In genomic region chr21:26060335-26061115, GRCh38 we compare ENCODE assay signal across 20 cellular contexts.
DNase-seq lines count a peak whose midpoint lies in the region; ATAC-seq and TF ChIP-seq lines count a peak whose summit lies in the region.
"Had no signal": no experiment of that assay in that cellular context is flagged by ENCODE, and none has a peak within 500 bp of the region (broad histone marks: within the 10 kb centered on the region; RNA-seq: fewer than 3 reads in every experiment).

No MANE protein-coding gene starts in this region.

- H4K8ac ChIP-seq in mesendoderm (ENCODE audit: low read depth, low read length): no peak overlapping the region

- H3K56ac ChIP-seq in mesendoderm (ENCODE audit: low read length): no peak overlapping the region

- no peak for ATAC-seq in gastrocnemius medialis
- ATAC-seq in HG02885 (IDR thresholded peaks at IDR 0.05; ENCODE audit: poor library complexity, unreplicated experiment): no peak
- ATAC-seq: SK-N-SH treated with all-trans-retinoic acid at 6 μM for 48 hours had no signal

- WGBS in mesendoderm (ENCODE audit: extremely low coverage, insufficient coverage, low lambda C conversion rate): no CpG with 5 or more reads among the region's 7 CpGs

- in situ Hi-C loops in gastrocnemius medialis (cut with MboI; ENCODE audit: low sequenced_read_pairs in 4 of 4): no loop called here

- no peak overlapping the region for H2AK5ac ChIP-seq in mesendoderm (ENCODE audit: low read length)

- H4K5ac ChIP-seq in mesendoderm (ENCODE audit: low read length): no peak overlapping the region

- H3K9ac ChIP-seq in mesendoderm (ENCODE audit: low read length): no peak overlapping the region

- no peak overlapping the region for H3K4ac ChIP-seq in mesendoderm (ENCODE audit: low read depth, low read length)

- peak overlapping the region; percentile 50 for H3K23ac ChIP-seq in mesendoderm (ENCODE audit: low read length)

- H3K9me3 ChIP-seq in HEK293 (ENCODE audit: control insufficient read depth, insufficient read depth, low read depth, low read length) (no peaks in the 10 kb centered on the region), gastrocnemius medialis (no peaks in the 10 kb centered on the region)
- H3K9me3 ChIP-seq: left lung, MG63, upper lobe of left lung had no signal

- H3K27ac ChIP-seq in HEK293 (ENCODE audit: extremely low read depth, low read depth, low read length) (no peak overlapping the region), cingulate gyrus (ENCODE audit: low read depth, low read length) (peak overlapping the region; percentile 20), mesendoderm (ENCODE audit: low read depth, low read length) (no peak overlapping the region), gastrocnemius medialis (peak overlapping the region; percentile 2 to 45 (median 26))
- H3K27ac ChIP-seq: left lung, upper lobe of left lung, WERI-Rb-1 had no signal

- H3K27me3 ChIP-seq in mesendoderm (ENCODE audit: insufficient read depth, low read length, poor library complexity) (no peaks in the 10 kb centered on the region), gastrocnemius medialis (no peaks in the 10 kb centered on the region)
- H3K27me3 ChIP-seq: left lung, MG63, upper lobe of left lung had no signal

- no peak overlapping the region for H3K18ac ChIP-seq in mesendoderm (ENCODE audit: low read length)

- CTCF ChIA-PET in HEK293 (lab: Yijun Ruan, JAX): no interaction called here

- H3K36me3 ChIP-seq in HEK293 (ENCODE audit: control insufficient read depth in 2 of 2, insufficient read depth in 1 of 2, low read length in 2 of 2) (no peaks in the 10 kb centered on the region), mesendoderm (ENCODE audit: control insufficient read depth, insufficient read depth, low read length) (no peaks in the 10 kb centered on the region), gastrocnemius medialis (no peaks in the 10 kb centered on the region)
- H3K36me3 ChIP-seq: left lung, MG63, upper lobe of left lung had no signal

- H3K79me1 ChIP-seq in mesendoderm (ENCODE audit: low read length): peaks cover 18% of the 10 kb centered on the region

- H2BK15ac ChIP-seq in mesendoderm (replicated peaks; ENCODE audit: low read depth): no peak overlapping the region

- intact Hi-C loops in gastrocnemius medialis (cut with DNase I; ENCODE audit: low total_unique reads): no loop called here

- TF ChIP-seq CTCF in HEK293 (tag by site-specific recombination; IDR thresholded peaks at IDR 0.05) (no peak), gastrocnemius medialis (IDR thresholded peaks at IDR 0.05 in 4 of 5, conservative IDR thresholded peaks at IDR 0.05 in 1 of 5) (no peak), GM20000 (IDR thresholded peaks at IDR 0.05; ENCODE audit: extremely low read depth, missing control alignments) (no peak)

- no peak overlapping the region for H3K4me2 ChIP-seq in mesendoderm (ENCODE audit: low read length)

- no peak overlapping the region for H2BK5ac ChIP-seq in mesendoderm (ENCODE audit: low read length)

- DNase-seq in mesendoderm: no peak
- DNase-seq in gastrocnemius medialis: no peak
- no peak for DNase-seq in NCI-H2196 (lab: John Stamatoyannopoulos, UW; ENCODE audit: unreplicated experiment)
- DNase-seq in GM20000 (ENCODE audit: low spot score): no peak
- DNase-seq in RKO (ENCODE audit: low spot score): no peak
- DNase-seq: activated CD8-positive, alpha-beta memory T cell treated with anti-CD3 and anti-CD28 coated beads, Interleukin-2, amount 50 U/mL, for 4 hours; hippocampal formation; left lung; MG63; NCI-H1436; NCI-H524 treated with DMSO at 0.1 percent for 48 hours; occipital lobe; RPMI8226; stimulated activated CD8-positive, alpha-beta memory T cell treated with anti-CD3 and anti-CD28 coated beads, Interleukin-4, amount 100 ng/mL, for 48 hours; upper lobe of left lung; WERI-Rb-1 had no signal

- POLR2A ChIA-PET in HEK293 (lab: Yijun Ruan, JAX): no interaction called here

- H3K4me1 ChIP-seq in HEK293 (ENCODE audit: control insufficient read depth, insufficient read depth, low read length) (peaks cover 28% of the 10 kb centered on the region), mesendoderm (ENCODE audit: control insufficient read depth, low read depth, low read length) (peaks cover 3% of the 10 kb centered on the region), gastrocnemius medialis (peaks cover 0 to 6% of the 10 kb centered on the region in 2 donors)

- H2BK120ac ChIP-seq in mesendoderm (ENCODE audit: low read depth, low read length): no peak overlapping the region

- peaks cover 64% of the 10 kb centered on the region for H3K79me2 ChIP-seq in mesendoderm (ENCODE audit: control insufficient read depth, insufficient read depth, low read length)

- H3K4me3 ChIP-seq in HEK293 (ENCODE audit: low read depth, low read length): no peak overlapping the region
- no peak overlapping the region for H3K4me3 ChIP-seq in mesendoderm (ENCODE audit: low read length)
- no peak overlapping the region for H3K4me3 ChIP-seq in gastrocnemius medialis
- H3K4me3 ChIP-seq: left lung, MG63, upper lobe of left lung had no signal

- TF ChIP-seq POLR2A in gastrocnemius medialis (IDR thresholded peaks at IDR 0.05): no peak

TF ChIP-seq in HEK293, 187 proteins besides CTCF, POLR2A, EP300 and RAD21 (continues in another document):
- TF ChIP-seq ZNF548 (tag by site-specific recombination; IDR thresholded peaks at IDR 0.05): no peak
- TF ChIP-seq ZNF354C (tag by site-specific recombination; IDR thresholded peaks at IDR 0.05; ENCODE audit: borderline replicate concordance, low read depth): no peak
- TF ChIP-seq TRIM28 (IDR thresholded peaks at IDR 0.05; ENCODE audit: borderline replicate concordance, low read length): peak; percentile 69; the same call in 1 of the 2 replicates
- no peak for TF ChIP-seq ZNF132 (tag by site-specific recombination; IDR thresholded peaks at IDR 0.05; ENCODE audit: borderline replicate concordance)
- TF ChIP-seq ZNF76 (tag by site-specific recombination; IDR thresholded peaks at IDR 0.05; ENCODE audit: borderline replicate concordance, low read depth): no peak
- no peak for TF ChIP-seq PRDM2 (tag by site-specific recombination; IDR thresholded peaks at IDR 0.05; ENCODE audit: borderline replicate concordance)
- no peak for TF ChIP-seq ZNF549 (tag by site-specific recombination; IDR thresholded peaks at IDR 0.05)
- no peak for TF ChIP-seq SP2 (tag by site-specific recombination; IDR thresholded peaks at IDR 0.05)
- TF ChIP-seq ZNF302 (tag by site-specific recombination; IDR thresholded peaks at IDR 0.05; ENCODE audit: low read depth): no peak
- no peak for TF ChIP-seq ZNF529 (tag by site-specific recombination; IDR thresholded peaks at IDR 0.05; ENCODE audit: insufficient replicate concordance)
- TF ChIP-seq FEZF1 (tag by site-specific recombination; IDR thresholded peaks at IDR 0.05): peak; percentile 70; the same call in 1 of the 2 replicates
- no peak for TF ChIP-seq ZNF544 (tag by site-specific recombination; IDR thresholded peaks at IDR 0.05)
- TF ChIP-seq ZNF366 (tag by site-specific recombination; conservative IDR thresholded peaks at IDR 0.05): no peak
- TF ChIP-seq SP7 (tag by site-specific recombination; IDR thresholded peaks at IDR 0.05): 0 out of 2 replicates have a peak, but pooled peaks have one; percentile 14
- TF ChIP-seq ZBTB1 (tag by site-specific recombination; IDR thresholded peaks at IDR 0.05): no peak
- TF ChIP-seq IKZF3 (tag by site-specific recombination; IDR thresholded peaks at IDR 0.05): 0 out of 2 replicates have a peak, but pooled peaks have one; percentile 18
- TF ChIP-seq ZNF239 (tag by site-specific recombination; IDR thresholded peaks at IDR 0.05): no peak
- no peak for TF ChIP-seq ZBTB7A (tag by site-specific recombination; IDR thresholded peaks at IDR 0.05; ENCODE audit: low read depth)
- TF ChIP-seq ZNF211 (tag by site-specific recombination; IDR thresholded peaks at IDR 0.05; ENCODE audit: low read depth): no peak
- no peak for TF ChIP-seq SALL2 (tag by site-specific recombination; IDR thresholded peaks at IDR 0.05; ENCODE audit: borderline replicate concordance)

Comparison
In these comparisons a context has a peak if more than half of its experiments do, and no peak if none do; other contexts are left out.
1. H3K27ac ChIP-seq: peak in cingulate gyrus (single experiment) and gastrocnemius medialis (4 of 4); none in HEK293 (single experiment) and mesendoderm (single experiment).